In the genomic region with DNA sequence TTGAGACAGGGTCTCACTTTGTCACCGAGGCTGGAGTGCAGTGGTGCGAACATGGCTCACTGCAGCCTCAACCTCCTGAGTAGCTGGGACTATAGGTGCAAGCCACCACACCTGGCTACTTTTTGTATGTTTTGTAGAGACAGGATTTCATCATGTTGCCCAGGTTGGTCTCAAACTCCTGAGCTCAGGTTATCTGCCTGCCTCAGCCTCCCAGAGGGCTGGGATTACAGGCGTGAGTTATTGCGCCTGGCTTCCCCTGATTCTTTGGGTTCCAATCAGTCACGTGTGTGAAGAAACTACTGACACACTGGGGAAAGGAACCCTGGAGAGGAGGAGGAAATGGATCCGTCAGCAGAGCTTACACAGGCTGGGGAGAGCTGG, we compare ENCODE assay signal across 10 cellular contexts. TPM values are rescaled to one million over a fixed set of nuclear protein-coding genes. Genes with fewer than 3 reads are reported as not detected.
DNase-seq lines count a peak whose midpoint lies in the region; TF ChIP-seq lines count a peak whose summit lies in the region.
"Had no signal": no experiment of that assay in that cellular context is flagged by ENCODE, and none has a peak within 500 bp of the region (broad histone marks: within the 10 kb centered on the region; RNA-seq: fewer than 3 reads in every experiment).

No MANE protein-coding gene starts in this region.

- no peak for TF ChIP-seq POLR2A in esophagus squamous epithelium (IDR thresholded peaks at IDR 0.05)

- peaks cover 5 to 17% (median 9%) of the 10 kb centered on the region in 11 experiments; a peak in 17 of 22 replicates for H3K9me3 ChIP-seq in BLaER1 treated with 17β-estradiol and CSF1 and Interleukin-3, amounts not matched to agents 10 nM and 100 nM (replicated peaks in 1 of 11)
- H3K9me3 ChIP-seq in esophagus squamous epithelium, result no peaks in the 10 kb centered on the region

- no peak overlapping the region for H3K4me3 Mint-ChIP-seq in progenitor cell of endocrine pancreas (ENCODE audit: low read depth)
- H3K4me3 Mint-ChIP-seq: activated naive CD4-positive, alpha-beta T cell treated with anti-CD3 and anti-CD28 coated beads for 36 hours had no signal

- H4K20me1 ChIP-seq in BLaER1 treated with 17β-estradiol and CSF1 and Interleukin-3, amounts not matched to agents 10 nM and 100 nM, result no peaks in the 10 kb centered on the region

- H3K36me3 ChIP-seq in BLaER1 treated with 17β-estradiol and CSF1 and Interleukin-3, amounts not matched to agents 10 nM and 100 nM, result no peaks in the 10 kb centered on the region
- no peaks in the 10 kb centered on the region for H3K36me3 ChIP-seq in esophagus squamous epithelium
- H3K36me3 ChIP-seq: heart left ventricle had no signal

- CTCF ChIA-PET in RWPE1 (lab: Yijun Ruan, JAX), result no interaction called here

- peaks cover 0 to 87% (median 31%) of the 10 kb centered on the region in 10 experiments; a peak in 11 of 20 replicates for H3K4me1 ChIP-seq in BLaER1 treated with 17β-estradiol and CSF1 and Interleukin-3, amounts not matched to agents 10 nM and 100 nM
- H3K4me1 ChIP-seq in esophagus squamous epithelium, result peaks cover 30 to 100% (median 40%) of the 10 kb centered on the region in 3 donors

- peaks cover 19% of the 10 kb centered on the region for H3K4me1 Mint-ChIP-seq in progenitor cell of endocrine pancreas (ENCODE audit: low read depth)

- H3K36me3 Mint-ChIP-seq in progenitor cell of endocrine pancreas (ENCODE audit: insufficient read depth), result no peaks in the 10 kb centered on the region

- no peak for TF ChIP-seq CTCF in RWPE1 (conservative IDR thresholded peaks at IDR 0.05; ENCODE audit: low read depth)
- TF ChIP-seq CTCF in esophagus squamous epithelium (IDR thresholded peaks at IDR 0.05), result no peak
- no peak for TF ChIP-seq CTCF in progenitor cell of endocrine pancreas (IDR thresholded peaks at IDR 0.05; ENCODE audit: unreplicated experiment)

- peak overlapping the region in 6 of 11 experiments; percentile 27 to 92 (median 53); a peak in 10 of 22 replicates for H3K27ac ChIP-seq in BLaER1 treated with 17β-estradiol and CSF1 and Interleukin-3, amounts not matched to agents 10 nM and 100 nM
- peak overlapping the region; percentile 71 for H3K27ac ChIP-seq in RWPE1
- H3K27ac ChIP-seq in esophagus squamous epithelium, result peak overlapping the region; percentile 77 to 93 (median 86)

- peak overlapping the region in 3 of 11 experiments; percentile 29 to 41 (median 30); a peak in 2 of 22 replicates for H3K9ac ChIP-seq in BLaER1 treated with 17β-estradiol and CSF1 and Interleukin-3, amounts not matched to agents 10 nM and 100 nM

- 70 to 81% methylated on average over 3 of the region's 6 CpGs for WGBS in esophagus squamous epithelium, 2 donors

- peaks cover 3% of the 10 kb centered on the region for H3K9me3 Mint-ChIP-seq in progenitor cell of endocrine pancreas (ENCODE audit: low read depth)
- H3K9me3 Mint-ChIP-seq: activated naive CD4-positive, alpha-beta T cell treated with anti-CD3 and anti-CD28 coated beads for 36 hours had no signal

- H3K27ac Mint-ChIP-seq in progenitor cell of endocrine pancreas, result peak overlapping the region; percentile 91
- H3K27ac Mint-ChIP-seq: activated naive CD4-positive, alpha-beta T cell treated with anti-CD3 and anti-CD28 coated beads for 36 hours had no signal

- peaks cover 8% of the 10 kb centered on the region for H3K27me3 Mint-ChIP-seq in progenitor cell of endocrine pancreas

- no peaks in the 10 kb centered on the region for H3K27me3 ChIP-seq in BLaER1 treated with 17β-estradiol and CSF1 and Interleukin-3, amounts not matched to agents 10 nM and 100 nM
- no peaks in the 10 kb centered on the region for H3K27me3 ChIP-seq in esophagus squamous epithelium

- H3K4me3 ChIP-seq in BLaER1 treated with 17β-estradiol and CSF1 and Interleukin-3, amounts not matched to agents 10 nM and 100 nM, result no peak overlapping the region
- H3K4me3 ChIP-seq in esophagus squamous epithelium, result no peak overlapping the region
- H3K4me3 ChIP-seq: heart left ventricle had no signal

- peak overlapping the region in 5 of 11 experiments; percentile 44 to 83 (median 67); a peak in 9 of 22 replicates for H3K4me2 ChIP-seq in BLaER1 treated with 17β-estradiol and CSF1 and Interleukin-3, amounts not matched to agents 10 nM and 100 nM

- POLR2A ChIA-PET in RWPE1 (lab: Yijun Ruan, JAX; ENCODE audit: low non-redundant PET), result no interaction called here

- DNase-seq in RWPE1 (ENCODE audit: low spot score), result no peak
- DNase-seq in esophagus squamous epithelium (lab: John Stamatoyannopoulos, UW), result no peak
- DNase-seq in progenitor cell of endocrine pancreas (ENCODE audit: low spot score, unreplicated experiment), result no peak
- no peak for DNase-seq in KG1 (lab: John Stamatoyannopoulos, UW)
- no peak for DNase-seq in activated CD8-positive, alpha-beta memory T cell treated with anti-CD3 and anti-CD28 coated beads, Interleukin-2, amount 50 U/mL, for 4 hours
- no peak for DNase-seq in NCI-H510A treated with DMSO at 0.1 percent for 48 hours (lab: John Stamatoyannopoulos, UW)
- DNase-seq in MV-4-11 (lab: John Stamatoyannopoulos, UW), result no peak
- DNase-seq: activated naive CD4-positive, alpha-beta T cell treated with anti-CD3 and anti-CD28 coated beads for 36 hours; heart left ventricle had no signal

- intact Hi-C loops in esophagus squamous epithelium (cut with DNase I), result no loop called here

RNA-seq across cellular contexts. Expression of a gene that starts 22.3 kb away (rescaled TPM):
- total RNA-seq in esophagus squamous epithelium (100 to 1,000 TPM; 214 to 388 (median 335) TPM), progenitor cell of endocrine pancreas (106 and 114 TPM in 2 replicates)

RNA-seq across cellular contexts. Expression of a gene that starts 29.3 kb away (rescaled TPM):
- 1 to 10 TPM; 1.3 to 3.4 (median 1.8) TPM for total RNA-seq in esophagus squamous epithelium
- 42.3 TPM in 2 replicates for total RNA-seq in progenitor cell of endocrine pancreas
